ENCODE assay signal across 16 cellular contexts in the genomic region with DNA sequence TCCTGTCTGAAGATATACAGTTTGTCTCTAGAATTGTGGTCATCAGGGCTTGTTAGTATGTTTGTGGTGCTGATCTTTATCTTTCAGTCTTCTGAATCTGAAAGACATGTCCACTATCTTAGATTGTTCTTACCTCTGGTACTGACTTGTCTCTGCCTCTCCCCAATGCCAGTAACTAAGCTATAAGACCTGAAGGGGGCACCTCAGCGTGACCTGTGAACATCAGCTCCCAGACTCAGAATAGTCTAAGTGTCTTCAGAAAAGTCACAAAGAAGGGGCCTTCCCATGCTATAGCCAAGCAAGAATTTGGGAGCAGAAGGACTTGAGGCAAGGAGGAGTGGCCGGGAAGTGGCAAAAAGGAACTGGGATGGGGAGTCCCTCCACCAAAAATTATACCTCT.
"Had no signal": no experiment of that assay in that cellular context is flagged by ENCODE, and none has a peak within 500 bp of the region (broad histone marks: within the 10 kb centered on the region; RNA-seq: fewer than 3 reads in every experiment).

No MANE protein-coding gene starts in this region.

- H3K36me3 ChIP-seq: esophagus squamous epithelium, sigmoid colon had no signal

- H3K36me3 Mint-ChIP-seq: activated naive CD8-positive, alpha-beta T cell treated with anti-CD3 and anti-CD28 coated beads for 36 hours had no signal

- H3K27me3 ChIP-seq: esophagus squamous epithelium, sigmoid colon had no signal

- H3K27ac ChIP-seq: esophagus squamous epithelium, sigmoid colon had no signal

- H3K4me1 ChIP-seq: esophagus squamous epithelium had no signal

- H3K27me3 Mint-ChIP-seq: activated CD8-positive, alpha-beta T cell treated with anti-CD3 and anti-CD28 coated beads for 36 hours had no signal

- DNase-seq: activated CD4-positive, alpha-beta T cell treated with anti-CD3 and anti-CD28 coated beads for 4 hours; activated CD8-positive, alpha-beta memory T cell treated with anti-CD3 and anti-CD28 coated beads, Interleukin-2, amount 50 U/mL, for 4 hours; activated CD8-positive, alpha-beta T cell treated with anti-CD3 and anti-CD28 coated beads for 36 hours; activated gamma-delta T cell treated with Interleukin-2 at 50 U/mL for 16 hours; activated naive CD8-positive, alpha-beta T cell treated with anti-CD3 and anti-CD28 coated beads for 36 hours; activated T-cell treated with anti-CD3 and anti-CD28 coated beads, Interleukin-2, amount 50 U/mL, for 72 hours; esophagus squamous epithelium; foreskin fibroblast; head of caudate nucleus; nephron progenitor cell; sigmoid colon; stimulated activated CD4-positive, alpha-beta T cell treated with anti-CD3 and anti-CD28 coated beads, Interleukin-2, amount 100 ng/mL, for 24 hours; stimulated activated naive CD4-positive, alpha-beta T cell treated with Interleukin-2 at 50 U/mL for 16 hours; T1000 had no signal

- FAIRE-seq: islet of Langerhans had no signal

- H3K9me3 Mint-ChIP-seq: activated CD8-positive, alpha-beta T cell treated with anti-CD3 and anti-CD28 coated beads for 36 hours; activated naive CD8-positive, alpha-beta T cell treated with anti-CD3 and anti-CD28 coated beads for 36 hours; activated T-cell treated with anti-CD3 and anti-CD28 coated beads, Interleukin-2, amount 50 U/mL, for 72 hours; nephron progenitor cell had no signal

- ATAC-seq: activated CD8-positive, alpha-beta T cell treated with anti-CD3 and anti-CD28 coated beads for 36 hours; activated T-cell treated with anti-CD3 and anti-CD28 coated beads, Interleukin-2, amount 50 U/mL, for 72 hours; left lobe of liver had no signal

- H3K4me3 ChIP-seq: esophagus squamous epithelium, sigmoid colon had no signal

- H3K4me1 Mint-ChIP-seq: activated naive CD8-positive, alpha-beta T cell treated with anti-CD3 and anti-CD28 coated beads for 36 hours; nephron progenitor cell had no signal

- H3K27ac Mint-ChIP-seq: activated CD8-positive, alpha-beta T cell treated with anti-CD3 and anti-CD28 coated beads for 36 hours; activated naive CD8-positive, alpha-beta T cell treated with anti-CD3 and anti-CD28 coated beads for 36 hours; activated T-cell treated with anti-CD3 and anti-CD28 coated beads, Interleukin-2, amount 50 U/mL, for 72 hours; nephron progenitor cell had no signal

- H3K9me3 ChIP-seq: esophagus squamous epithelium, sigmoid colon had no signal

- H3K4me3 Mint-ChIP-seq: activated CD8-positive, alpha-beta T cell treated with anti-CD3 and anti-CD28 coated beads for 36 hours; activated naive CD8-positive, alpha-beta T cell treated with anti-CD3 and anti-CD28 coated beads for 36 hours; activated T-cell treated with anti-CD3 and anti-CD28 coated beads, Interleukin-2, amount 50 U/mL, for 72 hours; nephron progenitor cell had no signal
